ENCODE assay signal across 8 cellular contexts in genomic region chr1:93908394-93909145, GRCh38. TPM values are rescaled to one million over a fixed set of nuclear protein-coding genes. Genes with fewer than 3 reads are reported as not detected.
DNase-seq lines count a peak whose midpoint lies in the region; ATAC-seq and TF ChIP-seq lines count a peak whose summit lies in the region.

No MANE protein-coding gene starts in this region.

- H3K4me2 ChIP-seq in fibroblast of lung (ENCODE audit: extremely low read depth, insufficient read depth, low read length), result peak overlapping the region; percentile 77

- H3K4me1 ChIP-seq in fibroblast of lung (ENCODE audit: control insufficient read depth, extremely low read depth, insufficient read depth, low read length), result peaks cover 3% of the 10 kb centered on the region
- H3K4me1 ChIP-seq in stomach smooth muscle (ENCODE audit: control insufficient read depth, insufficient read depth, low read length), result peaks cover 8% of the 10 kb centered on the region

- H3K9me3 ChIP-seq in fibroblast of lung (ENCODE audit: control insufficient read depth, insufficient read depth, low read depth, low read length) (no peaks in the 10 kb centered on the region), stomach smooth muscle (ENCODE audit: control insufficient read depth in 2 of 2, low read length in 2 of 2) (peaks cover 0 to 4% of the 10 kb centered on the region in 2 donors)

- peak overlapping the region; percentile 89 for H3K4me3 Mint-ChIP-seq in neural crest cell

- H3K27ac ChIP-seq in fibroblast of lung (ENCODE audit: insufficient read depth, low read length) (peak overlapping the region; percentile 46), stomach smooth muscle (ENCODE audit: low read length) (no peak overlapping the region)

- H3K4me1 Mint-ChIP-seq in neural crest cell, result peaks cover 21% of the 10 kb centered on the region

- H3K36me3 ChIP-seq in fibroblast of lung (ENCODE audit: control insufficient read depth, insufficient read depth, low read length) (no peaks in the 10 kb centered on the region), stomach smooth muscle (ENCODE audit: control insufficient read depth in 2 of 2, insufficient read depth in 2 of 2, low read length in 2 of 2) (no peaks in the 10 kb centered on the region)

- H3K9ac ChIP-seq in fibroblast of lung (ENCODE audit: insufficient read depth, low read length) (peak overlapping the region; percentile 85), stomach smooth muscle (ENCODE audit: low read length in 2 of 2) (peak overlapping the region; percentile 55 to 64)

- H3K27ac Mint-ChIP-seq in neural crest cell (ENCODE audit: unreplicated experiment), result peak overlapping the region; percentile 2

- H4K20me1 ChIP-seq in fibroblast of lung (ENCODE audit: control insufficient read depth, extremely low read depth, insufficient read depth, low read length), result no peaks in the 10 kb centered on the region

- peaks cover 26% of the 10 kb centered on the region for H3K27me3 Mint-ChIP-seq in neural crest cell (ENCODE audit: low read depth)

- TF ChIP-seq CTCF in fibroblast of lung (conservative IDR thresholded peaks at IDR 0.05 in 1 of 2, IDR thresholded peaks at IDR 0.05 in 1 of 2; ENCODE audit: low read depth in 1 of 2, low read length in 2 of 2) (no peak), neural crest cell (conservative IDR thresholded peaks at IDR 0.05) (no peak)

- no peak overlapping the region for H2AFZ ChIP-seq in fibroblast of lung (ENCODE audit: low read length)

- H3K27me3 ChIP-seq in fibroblast of lung (ENCODE audit: control insufficient read depth, insufficient read depth, low read length) (no peaks in the 10 kb centered on the region), stomach smooth muscle (ENCODE audit: control insufficient read depth in 1 of 2, insufficient read depth in 2 of 2, low read length in 2 of 2) (no peaks in the 10 kb centered on the region)

- H3K4me3 ChIP-seq in fibroblast of lung (replicated peaks in 1 of 4; ENCODE audit: control extremely low read depth in 1 of 4, insufficient read depth in 1 of 4, low read depth in 3 of 4, low read length in 4 of 4), result peak overlapping the region; percentile 63 to 92 (median 84)
- H3K4me3 ChIP-seq in stomach smooth muscle (ENCODE audit: low read length in 2 of 2), result peak overlapping the region; percentile 78 to 80

- peaks cover 44% of the 10 kb centered on the region for H3K79me2 ChIP-seq in fibroblast of lung (ENCODE audit: control insufficient read depth, insufficient read depth, low read length)

- no peaks in the 10 kb centered on the region for H3K9me3 Mint-ChIP-seq in neural crest cell

- peaks cover 2% of the 10 kb centered on the region for H3K36me3 Mint-ChIP-seq in neural crest cell (ENCODE audit: low read depth)

- ATAC-seq in HG02642 (IDR thresholded peaks at IDR 0.05; ENCODE audit: poor library complexity, unreplicated experiment), result peak; percentile 42

- DNase-seq in NCI-H2107 treated with DMSO at 0.1 percent for 48 hours (lab: John Stamatoyannopoulos, UW; ENCODE audit: unreplicated experiment), result peak; percentile 8
- no peak for DNase-seq in NCI-H2107 (lab: John Stamatoyannopoulos, UW)
- DNase-seq in NCI-H345 (lab: John Stamatoyannopoulos, UW), result peak; percentile 34
- DNase-seq in activated T-cell treated with anti-CD3 and anti-CD28 coated beads for 24 hours (ENCODE audit: low read depth), result peak; percentile 41
- peak in 1 of 2 donors; percentile 7 for DNase-seq in fibroblast of lung (ENCODE audit: low read depth in 2 of 2)
- DNase-seq in neural crest cell (ENCODE audit: low read depth, low spot score), result peak; percentile 9

RNA-seq across cellular contexts. Expression of gene GCLM, which starts 0.7 kb away (rescaled TPM):
- total RNA-seq in fibroblast of lung (16.2 and 28.6 TPM in 2 replicates), neural crest cell (12.8 and 13.0 TPM in 2 replicates)
- polyA plus RNA-seq in fibroblast of lung, result 35.8 and 45.4 TPM in 2 replicates
- 28.0 and 29.9 TPM in 2 replicates for polyA plus RNA-seq in fibroblast of lung (2012)
- 3.4 and 3.5 TPM in 2 replicates for polyA minus RNA-seq in fibroblast of lung (ENCODE audit: low replicate concordance)

RNA-seq across cellular contexts. Expression of gene DNTTIP2, which starts 29.6 kb away (rescaled TPM):
- 19.2 and 20.8 TPM in 2 replicates for total RNA-seq in fibroblast of lung
- 32.8 and 34.9 TPM in 2 replicates for polyA plus RNA-seq in fibroblast of lung
- polyA plus RNA-seq in fibroblast of lung (2012), result 38.2 and 48.1 TPM in 2 replicates
- polyA minus RNA-seq in fibroblast of lung (ENCODE audit: low replicate concordance), result 2.0 and 10.4 TPM in 2 replicates
- 65.0 and 67.7 TPM in 2 replicates for total RNA-seq in neural crest cell
